In the genomic region with DNA sequence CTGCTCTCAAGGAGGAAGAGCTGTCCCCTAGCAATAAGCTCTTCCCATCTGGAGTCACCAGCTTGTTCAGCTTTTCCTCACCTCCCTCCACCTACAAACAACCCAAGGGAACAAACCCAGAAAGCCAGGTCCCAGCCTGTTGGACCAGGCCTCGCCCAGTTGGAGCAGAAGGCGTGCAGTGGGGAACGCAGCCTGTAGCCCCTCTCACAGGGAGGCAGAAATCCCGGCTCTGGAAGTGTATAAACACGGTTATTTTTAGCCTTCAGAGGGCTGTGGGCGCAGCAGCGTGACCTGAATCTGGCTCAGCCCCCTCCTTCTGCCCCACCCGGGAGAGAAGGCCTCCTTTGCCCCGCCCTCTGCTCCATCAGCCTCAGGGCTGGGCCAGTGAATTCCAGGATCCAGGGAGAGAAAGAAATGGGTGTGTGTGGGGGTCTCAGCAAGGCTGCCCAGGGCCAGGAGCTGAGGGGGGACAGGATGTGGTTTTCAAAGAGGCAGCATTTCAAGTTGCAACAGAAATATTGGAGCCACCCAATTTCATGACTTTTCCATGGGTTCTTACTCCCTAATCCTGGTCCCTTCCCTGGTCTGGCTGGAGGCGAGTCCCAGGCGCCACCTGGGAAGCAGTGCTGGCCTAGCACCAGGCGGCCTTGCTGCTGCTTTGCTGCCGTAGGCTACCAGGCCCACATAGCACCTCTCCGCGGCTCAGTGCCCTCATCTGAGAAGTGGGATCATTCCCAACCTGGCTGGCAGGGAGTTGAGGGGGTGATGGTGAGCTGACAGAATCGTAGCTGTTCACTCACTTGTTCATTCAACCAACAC, we compare ENCODE assay signal across 9 cellular contexts. TPM values are rescaled to one million over a fixed set of nuclear protein-coding genes. Genes with fewer than 3 reads are reported as not detected.
DNase-seq lines count a peak whose midpoint lies in the region; ATAC-seq and TF ChIP-seq lines count a peak whose summit lies in the region.
"Had no signal": no experiment of that assay in that cellular context is flagged by ENCODE, and none has a peak within 500 bp of the region (broad histone marks: within the 10 kb centered on the region; RNA-seq: fewer than 3 reads in every experiment).

No MANE protein-coding gene starts in this region.

- no peak overlapping the region for H3K4me3 ChIP-seq in brain microvascular endothelial cell (ENCODE audit: low read depth, low read length)
- H3K4me3 ChIP-seq in suprapubic skin: peak overlapping the region; percentile 1

- DNase-seq in LHCN-M2 (ENCODE audit: low read depth) (peak; percentile 39), brain microvascular endothelial cell (no peak), left colon (peak; percentile 65 to 71), suprapubic skin (ENCODE audit: low spot score in 2 of 2) (no peak), SHP77 (lab: John Stamatoyannopoulos, UW) (no peak), DMS114 treated with DMSO at 0.1 percent for 48 hours (lab: John Stamatoyannopoulos, UW; ENCODE audit: unreplicated experiment) (no peak)
- DNase-seq in activated CD8-positive, alpha-beta memory T cell treated with anti-CD3 and anti-CD28 coated beads, Interleukin-2, amount 50 U/mL, for 4 hours: no peak

- ATAC-seq in left colon (peak; percentile 70), HG03280 (IDR thresholded peaks at IDR 0.05; ENCODE audit: unreplicated experiment) (no peak)

- H3K9me3 ChIP-seq in suprapubic skin: no peaks in the 10 kb centered on the region

- intact Hi-C loops in left colon (cut with DNase I, micrococcal nuclease): no loop called here

- in situ Hi-C loops in brain microvascular endothelial cell (cut with HindIII; ENCODE audit: low pct_ligation_motif_present, low sequenced_read_pairs): no loop called here

- WGBS in suprapubic skin: 45% methylated on average over 8 of the region's 16 CpGs

- peaks cover 98% of the 10 kb centered on the region for H3K4me1 ChIP-seq in suprapubic skin

- H3K36me3 ChIP-seq in brain microvascular endothelial cell (replicated peaks) (no peaks in the 10 kb centered on the region), suprapubic skin (no peaks in the 10 kb centered on the region)

- TF ChIP-seq CTCF in brain microvascular endothelial cell (IDR thresholded peaks at IDR 0.05; ENCODE audit: low read depth, low read length, missing control alignments) (peak; percentile 10), suprapubic skin (IDR thresholded peaks at IDR 0.05) (no peak)

- no peak for TF ChIP-seq POLR2A in suprapubic skin (IDR thresholded peaks at IDR 0.05)

- TF ChIP-seq EP300 in suprapubic skin (IDR thresholded peaks at IDR 0.05): no peak

- H3K27me3 ChIP-seq in brain microvascular endothelial cell (replicated peaks) (no peaks in the 10 kb centered on the region), suprapubic skin (no peaks in the 10 kb centered on the region)

- H3K27ac ChIP-seq in brain microvascular endothelial cell (no peak overlapping the region), suprapubic skin (peak overlapping the region; percentile 79)
- H3K27ac ChIP-seq: KMS-11 had no signal

RNA-seq across cellular contexts. Expression of gene ZMIZ1, which starts 33.5 kb away (rescaled TPM):
- total RNA-seq in LHCN-M2 (2014; rRNA removed) (10.6 and 12.5 TPM in 2 replicates), left colon (10 to 100 TPM; 50.7 to 63.9 TPM), suprapubic skin (100 to 1,000 TPM in 1 of 4 donors, 10 to 100 TPM in 3; 71.9 to 104 (median 79.5) TPM)
- polyA plus RNA-seq in LHCN-M2 (2012): 15.8 TPM

Comparison
In these comparisons a context has a peak if more than half of its experiments do, and no peak if none do; other contexts are left out.
1. DNase-seq: peak in LHCN-M2 (single experiment) and left colon (2 of 2); none in brain microvascular endothelial cell (single experiment), suprapubic skin (0 of 2), SHP77 (0 of 2), activated CD8-positive, alpha-beta memory T cell treated with anti-CD3 and anti-CD28 coated beads, Interleukin-2, amount 50 U/mL, for 4 hours (single experiment) and DMS114 treated with DMSO at 0.1 percent for 48 hours (single experiment).